In genomic region chr1:3903141-3904005, GRCh38 we compare ENCODE assay signal across 8 cellular contexts. TPM values are rescaled to one million over a fixed set of nuclear protein-coding genes. Genes with fewer than 3 reads are reported as not detected.
DNase-seq lines count a peak whose midpoint lies in the region; ATAC-seq and FAIRE-seq lines count a peak whose summit lies in the region.

No MANE protein-coding gene starts in this region.

- H3K4me3 ChIP-seq in naive thymus-derived CD4-positive, alpha-beta T cell (ENCODE audit: low read length) = peak overlapping the region; percentile 38

- peaks cover 0 to 39% of the 10 kb centered on the region in 2 donors for H3K4me1 ChIP-seq in naive thymus-derived CD4-positive, alpha-beta T cell (ENCODE audit: control insufficient read depth in 2 of 2, insufficient read depth in 2 of 2, low read length in 2 of 2)

- peak overlapping the region; percentile 74 for H3K27ac ChIP-seq in naive thymus-derived CD4-positive, alpha-beta T cell (ENCODE audit: low read depth, low read length)

- intact Hi-C loops in naive thymus-derived CD4-positive, alpha-beta T cell (cut with micrococcal nuclease) = loop anchor here (5.0 kb wide), 3 partner anchors 371 to 1646 kb away; partner anchors contain the start of gene PRXL2B (in 1 of the 2)

- POLR2A ChIA-PET in naive thymus-derived CD4-positive, alpha-beta T cell (lab: Charles Lee) = interaction anchor here (0.6 to 2.3 kb wide), 6 partner anchors 10 to 1764 kb away, joined by 3 to 8 read pairs (median 4); partner anchors contain the start of genes CEP104, DFFB and LRRC47

- no peak for FAIRE-seq in GM19239 (lab: Jason Lieb, UNC)

- no peaks in the 10 kb centered on the region for H3K27me3 ChIP-seq in naive thymus-derived CD4-positive, alpha-beta T cell (ENCODE audit: control insufficient read depth in 2 of 2, insufficient read depth in 2 of 2, low read length in 2 of 2)

- no peak for ATAC-seq in activated T-helper 17 cell treated with anti-CD3 and anti-CD28 coated beads, Interleukin-2, amount 50 U/mL, for 72 hours (replicated peaks)
- ATAC-seq in naive thymus-derived CD4-positive, alpha-beta T cell = no peak
- ATAC-seq in GM21825 (IDR thresholded peaks at IDR 0.05; ENCODE audit: unreplicated experiment) = no peak
- ATAC-seq in activated CD4-positive, CD25-positive, alpha-beta regulatory T cell treated with anti-CD3 and anti-CD28 coated beads, Interleukin-2, amount 50 U/mL, for 24 hours = no peak

- H3K36me3 ChIP-seq in naive thymus-derived CD4-positive, alpha-beta T cell (ENCODE audit: control insufficient read depth in 2 of 3, insufficient read depth in 3 of 3, low read length in 3 of 3) = no peaks in the 10 kb centered on the region

- peaks cover 0 to under 1% (median under 1%) of the 10 kb centered on the region in 3 experiments for H3K9me3 ChIP-seq in naive thymus-derived CD4-positive, alpha-beta T cell (ENCODE audit: control insufficient read depth in 2 of 3, low read length in 3 of 3)

- H3K27me3 Mint-ChIP-seq in activated T-helper 17 cell treated with anti-CD3 and anti-CD28 coated beads, Interleukin-2, amount 50 U/mL, for 72 hours = no peaks in the 10 kb centered on the region
- no peaks in the 10 kb centered on the region for H3K27me3 Mint-ChIP-seq in naive thymus-derived CD4-positive, alpha-beta T cell

- H3K4me3 Mint-ChIP-seq in activated T-helper 17 cell treated with anti-CD3 and anti-CD28 coated beads, Interleukin-2, amount 50 U/mL, for 72 hours = peak overlapping the region; percentile 98
- H3K4me3 Mint-ChIP-seq in naive thymus-derived CD4-positive, alpha-beta T cell = peak overlapping the region; percentile 22 to 96 (median 92)

- peak; percentile 44 for DNase-seq in DMS153 (lab: John Stamatoyannopoulos, UW)
- DNase-seq in LHCN-M2 (ENCODE audit: low read depth) = peak; percentile 97
- DNase-seq in naive thymus-derived CD4-positive, alpha-beta T cell = peak in 4 of 9 donors; percentile 11 to 39 (median 20)
- DNase-seq in GM19239 (ENCODE audit: insufficient read length, low spot score) = no peak
- DNase-seq in NCI-H1092 treated with DMSO at 0.1 percent for 48 hours (lab: John Stamatoyannopoulos, UW) = no peak

- H3K36me3 Mint-ChIP-seq in activated T-helper 17 cell treated with anti-CD3 and anti-CD28 coated beads, Interleukin-2, amount 50 U/mL, for 72 hours (ENCODE audit: low read depth) = peaks cover 8% of the 10 kb centered on the region
- H3K36me3 Mint-ChIP-seq in naive thymus-derived CD4-positive, alpha-beta T cell = peaks cover 0 to 4% (median 2%) of the 10 kb centered on the region in 5 donors

- peaks cover 18% of the 10 kb centered on the region for H3K4me1 Mint-ChIP-seq in activated T-helper 17 cell treated with anti-CD3 and anti-CD28 coated beads, Interleukin-2, amount 50 U/mL, for 72 hours
- H3K4me1 Mint-ChIP-seq in naive thymus-derived CD4-positive, alpha-beta T cell = peaks cover 16 to 62% (median 44%) of the 10 kb centered on the region in 7 donors

- H3K9me3 Mint-ChIP-seq in activated T-helper 17 cell treated with anti-CD3 and anti-CD28 coated beads, Interleukin-2, amount 50 U/mL, for 72 hours = no peaks in the 10 kb centered on the region
- peaks cover 0 to 7% (median 2%) of the 10 kb centered on the region in 11 donors for H3K9me3 Mint-ChIP-seq in naive thymus-derived CD4-positive, alpha-beta T cell

- CTCF ChIA-PET in naive thymus-derived CD4-positive, alpha-beta T cell (lab: Charles Lee) = interaction anchor here (2.2 kb wide), 1 partner anchor 46 kb away, joined by 6 read pairs; the partner anchor contains the start of genes CEP104 and DFFB

- peak overlapping the region; percentile 53 for H3K27ac Mint-ChIP-seq in activated T-helper 17 cell treated with anti-CD3 and anti-CD28 coated beads, Interleukin-2, amount 50 U/mL, for 72 hours
- peak overlapping the region; percentile 92 to 99 (median 95) for H3K27ac Mint-ChIP-seq in naive thymus-derived CD4-positive, alpha-beta T cell

RNA-seq across cellular contexts. Expression of gene C1orf174, which starts 3.3 kb away (rescaled TPM):
- 31.8 and 38.3 TPM in 2 replicates for total RNA-seq in LHCN-M2 (2014; rRNA removed)
- polyA plus RNA-seq in LHCN-M2 (2012) = 15.1 TPM
- 10 to 100 TPM; 25.1 to 33.2 TPM for total RNA-seq in activated T-helper 17 cell treated with anti-CD3 and anti-CD28 coated beads, Interleukin-2, amount 50 U/mL, for 72 hours
- 10 to 100 TPM; 17.0 to 33.6 (median 27.1) TPM for total RNA-seq in naive thymus-derived CD4-positive, alpha-beta T cell
- 10 to 100 TPM; 19.9 to 34.7 TPM for polyA plus RNA-seq in naive thymus-derived CD4-positive, alpha-beta T cell

RNA-seq across cellular contexts. Expression of gene DFFB, which starts 46.1 kb away (rescaled TPM):
- 6.6 and 7.2 TPM in 2 replicates for total RNA-seq in LHCN-M2 (2014; rRNA removed)
- polyA plus RNA-seq in LHCN-M2 (2012) = 2.0 TPM
- total RNA-seq in activated T-helper 17 cell treated with anti-CD3 and anti-CD28 coated beads, Interleukin-2, amount 50 U/mL, for 72 hours = 10 to 100 TPM; 13.0 to 18.5 TPM
- total RNA-seq in naive thymus-derived CD4-positive, alpha-beta T cell = 10 to 100 TPM; 13.6 to 27.7 (median 19.2) TPM
- 10 to 100 TPM in 1 of 2 donors, 1 to 10 TPM in 1; 9.8 to 13.5 TPM for polyA plus RNA-seq in naive thymus-derived CD4-positive, alpha-beta T cell

RNA-seq across cellular contexts. Expression of gene CEP104, which starts 46.4 kb away (rescaled TPM):
- 14.6 TPM in 2 replicates for total RNA-seq in LHCN-M2 (2014; rRNA removed)
- polyA plus RNA-seq in LHCN-M2 (2012) = 19.3 TPM
- total RNA-seq in activated T-helper 17 cell treated with anti-CD3 and anti-CD28 coated beads, Interleukin-2, amount 50 U/mL, for 72 hours = 10 to 100 TPM; 17.8 to 39.4 TPM
- 10 to 100 TPM; 33.7 to 68.0 (median 45.6) TPM for total RNA-seq in naive thymus-derived CD4-positive, alpha-beta T cell
- polyA plus RNA-seq in naive thymus-derived CD4-positive, alpha-beta T cell = 10 to 100 TPM; 12.7 to 15.3 TPM

Comparison
In these comparisons a context has a peak if more than half of its experiments do, and no peak if none do; other contexts are left out.
1. DNase-seq: peak in DMS153 (single experiment) and LHCN-M2 (single experiment); none in GM19239 (single experiment) and NCI-H1092 treated with DMSO at 0.1 percent for 48 hours (single experiment).